38 cellular contexts compared by ENCODE assay signal in genomic region chr4:176222149-176222548, GRCh38. TPM values are rescaled to one million over a fixed set of nuclear protein-coding genes. Genes with fewer than 3 reads are reported as not detected.
"Had no signal": no experiment of that assay in that cellular context is flagged by ENCODE, and none has a peak within 500 bp of the region (broad histone marks: within the 10 kb centered on the region; RNA-seq: fewer than 3 reads in every experiment).

No MANE protein-coding gene starts in this region.

- H3K9me3 ChIP-seq: ascending aorta had no signal

- H3K36me3 ChIP-seq: ascending aorta, cardiac muscle cell had no signal

- H3K4me3 ChIP-seq: ascending aorta, cardiac muscle cell had no signal

- H3K27ac Mint-ChIP-seq: activated B cell treated with CpG ODN at 0.5 μM for 24 hours; activated CD4-positive, alpha-beta memory T cell treated with anti-CD3 and anti-CD28 coated beads for 36 hours; activated CD4-positive, alpha-beta T cell treated with anti-CD3 and anti-CD28 coated beads, Interleukin-2, amount 10 ng/mL, durations not matched to agents 24 days and 14 days; activated CD8-positive, alpha-beta T cell treated with anti-CD3 and anti-CD28 coated beads for 36 hours; activated naive CD4-positive, alpha-beta T cell treated with anti-CD3 and anti-CD28 coated beads for 36 hours; activated naive CD4-positive, alpha-beta T cell treated with anti-CD3 and anti-CD28 coated beads, Interleukin-2, amount 50 U/mL, for 72 hours; activated naive CD8-positive, alpha-beta T cell treated with anti-CD3 and anti-CD28 coated beads for 36 hours; activated T-cell treated with anti-CD3 and anti-CD28 coated beads, Interleukin-2, amount 50 U/mL, for 72 hours; activated T-helper 1 cell treated with anti-CD3 and anti-CD28 coated beads, Interleukin-12 subunit alpha, Interleukin-12 subunit beta, Interleukin-2, Interleukin-4 antibody, amounts not matched to agents 30 ng/mL and 10 ng/mL and 1 ng/mL, durations not matched to agents 14 hours and 24 hours and 36 hours; activated T-helper 17 cell treated with anti-CD3 and anti-CD28 coated beads, Interleukin-2, amount 50 U/mL, for 72 hours; brain; T-helper 1 cell treated with Interleukin-12 subunit alpha and Interleukin-12 subunit beta and Interleukin-4 antibody, amounts not matched to agents 30 μg/mL and 1 μg/mL, for 36 hours; T-helper 2 cell treated with Interferon-gamma antibody and Interleukin-4, amounts not matched to agents 5 μg/mL and 100 μg/mL, for 36 hours had no signal

- H3K27ac ChIP-seq: ascending aorta, cardiac muscle cell, VCaP had no signal

- H3K36me3 Mint-ChIP-seq: activated CD4-positive, alpha-beta memory T cell treated with anti-CD3 and anti-CD28 coated beads for 36 hours; activated naive CD4-positive, alpha-beta T cell treated with anti-CD3 and anti-CD28 coated beads, Interleukin-2, amount 50 U/mL, for 72 hours; activated naive CD8-positive, alpha-beta T cell treated with anti-CD3 and anti-CD28 coated beads for 36 hours; brain had no signal

- H3K27me3 ChIP-seq: ascending aorta, cardiac muscle cell had no signal

- H3K27me3 Mint-ChIP-seq: activated CD4-positive, alpha-beta T cell treated with anti-CD3 and anti-CD28 coated beads, Interleukin-2, amount 10 ng/mL, durations not matched to agents 24 days and 14 days had no signal

- H3K4me1 Mint-ChIP-seq: activated B cell treated with CpG ODN at 0.5 μM for 24 hours; activated CD4-positive, alpha-beta T cell treated with anti-CD3 and anti-CD28 coated beads, Interleukin-2, amount 10 ng/mL, durations not matched to agents 24 days and 14 days; activated naive CD8-positive, alpha-beta T cell treated with anti-CD3 and anti-CD28 coated beads for 36 hours; activated T-helper 17 cell treated with anti-CD3 and anti-CD28 coated beads, Interleukin-2, amount 50 U/mL, for 72 hours; brain; central memory CD8-positive, alpha-beta T cell had no signal

- ATAC-seq: activated CD8-positive, alpha-beta T cell treated with anti-CD3 and anti-CD28 coated beads for 36 hours; activated naive CD4-positive, alpha-beta T cell treated with anti-CD3 and anti-CD28 coated beads, Interleukin-2, amount 50 U/mL, for 72 hours; activated T-cell treated with anti-CD3 and anti-CD28 coated beads, Interleukin-2, amount 50 U/mL, for 4 hours; activated T-cell treated with anti-CD3 and anti-CD28 coated beads, Interleukin-2, amount 50 U/mL, for 72 hours; activated T-helper 17 cell treated with anti-CD3 and anti-CD28 coated beads, Interleukin-2, amount 50 U/mL, for 72 hours had no signal

- H3K4me1 ChIP-seq: ascending aorta had no signal

- DNase-seq: activated B cell treated with CpG ODN at 0.5 μM for 24 hours; activated CD4-positive, alpha-beta memory T cell treated with anti-CD3 and anti-CD28 coated beads for 36 hours; activated CD4-positive, alpha-beta T cell treated with anti-CD3 and anti-CD28 coated beads for 4 hours; activated CD4-positive, alpha-beta T cell treated with anti-CD3 and anti-CD28 coated beads, Interleukin-2, amount 10 ng/mL, durations not matched to agents 24 days and 14 days; activated CD4-positive, alpha-beta T cell treated with anti-CD3 and anti-CD28 coated beads, Interleukin-2, amount 50 U/mL, for 1 hour; activated CD4-positive, alpha-beta T cell treated with anti-CD3 and anti-CD28 coated beads, Interleukin-2, amount 50 U/mL, for 4 hours; activated CD4-positive, CD25-positive, alpha-beta regulatory T cell treated with anti-CD3 and anti-CD28 coated beads, Interleukin-2, amount 50 U/mL, for 72 hours; activated CD8-positive, alpha-beta memory T cell treated with anti-CD3 and anti-CD28 coated beads, Interleukin-2, amount 50 U/mL, for 4 hours; activated CD8-positive, alpha-beta T cell treated with anti-CD3 and anti-CD28 coated beads for 36 hours; activated effector memory CD4-positive, alpha-beta T cell treated with anti-CD3 and anti-CD28 coated beads, Interleukin-2, amount 50 U/mL, for 16 hours; activated gamma-delta T cell treated with Interleukin-2 at 50 U/mL for 16 hours; activated naive CD4-positive, alpha-beta T cell; activated naive CD4-positive, alpha-beta T cell treated with anti-CD3 and anti-CD28 coated beads for 36 hours; activated naive CD4-positive, alpha-beta T cell treated with anti-CD3 and anti-CD28 coated beads, Interleukin-2, amount 50 U/mL, for 16 hours; activated naive CD8-positive, alpha-beta T cell treated with anti-CD3 and anti-CD28 coated beads for 36 hours; activated T-cell treated with anti-CD3 and anti-CD28 coated beads for 4 hours; activated T-cell treated with anti-CD3 and anti-CD28 coated beads, Interleukin-2, amount 50 U/mL, for 1 hour; activated T-cell treated with anti-CD3 and anti-CD28 coated beads, Interleukin-2, amount 50 U/mL, for 4 hours; activated T-cell treated with anti-CD3 and anti-CD28 coated beads, Interleukin-2, amount 50 U/mL, for 72 hours; amygdala; anterior cingulate cortex; cerebellar nuclear complex; T-helper 1 cell; T-helper 2 cell; T-helper 9 cell had no signal

- H3K9me3 Mint-ChIP-seq: activated B cell treated with CpG ODN at 0.5 μM for 24 hours; activated CD4-positive, alpha-beta memory T cell treated with anti-CD3 and anti-CD28 coated beads for 36 hours; activated CD4-positive, alpha-beta T cell treated with anti-CD3 and anti-CD28 coated beads, Interleukin-2, amount 10 ng/mL, durations not matched to agents 24 days and 14 days; activated CD8-positive, alpha-beta T cell treated with anti-CD3 and anti-CD28 coated beads for 36 hours; activated naive CD4-positive, alpha-beta T cell treated with anti-CD3 and anti-CD28 coated beads for 36 hours; activated naive CD4-positive, alpha-beta T cell treated with anti-CD3 and anti-CD28 coated beads, Interleukin-2, amount 50 U/mL, for 72 hours; activated naive CD8-positive, alpha-beta T cell treated with anti-CD3 and anti-CD28 coated beads for 36 hours; activated T-cell treated with anti-CD3 and anti-CD28 coated beads, Interleukin-2, amount 50 U/mL, for 4 hours; activated T-cell treated with anti-CD3 and anti-CD28 coated beads, Interleukin-2, amount 50 U/mL, for 72 hours; activated T-helper 1 cell treated with anti-CD3 and anti-CD28 coated beads, Interleukin-12 subunit alpha, Interleukin-12 subunit beta, Interleukin-2, Interleukin-4 antibody, amounts not matched to agents 30 ng/mL and 10 ng/mL and 1 ng/mL, durations not matched to agents 14 hours and 24 hours and 36 hours; activated T-helper 17 cell treated with anti-CD3 and anti-CD28 coated beads, Interleukin-2, amount 50 U/mL, for 72 hours; brain; central memory CD8-positive, alpha-beta T cell; T-helper 1 cell treated with Interleukin-12 subunit alpha and Interleukin-12 subunit beta and Interleukin-4 antibody, amounts not matched to agents 30 μg/mL and 1 μg/mL, for 36 hours; T-helper 2 cell treated with Interferon-gamma antibody and Interleukin-4, amounts not matched to agents 5 μg/mL and 100 μg/mL, for 36 hours had no signal

- H3K4me3 Mint-ChIP-seq: activated B cell treated with CpG ODN at 0.5 μM for 24 hours; activated CD4-positive, alpha-beta memory T cell treated with anti-CD3 and anti-CD28 coated beads for 36 hours; activated CD4-positive, alpha-beta T cell treated with anti-CD3 and anti-CD28 coated beads, Interleukin-2, amount 10 ng/mL, durations not matched to agents 24 days and 14 days; activated CD8-positive, alpha-beta T cell treated with anti-CD3 and anti-CD28 coated beads for 36 hours; activated naive CD4-positive, alpha-beta T cell treated with anti-CD3 and anti-CD28 coated beads for 36 hours; activated naive CD8-positive, alpha-beta T cell treated with anti-CD3 and anti-CD28 coated beads for 36 hours; activated T-cell treated with anti-CD3 and anti-CD28 coated beads, Interleukin-2, amount 50 U/mL, for 4 hours; activated T-cell treated with anti-CD3 and anti-CD28 coated beads, Interleukin-2, amount 50 U/mL, for 72 hours; activated T-helper 1 cell treated with anti-CD3 and anti-CD28 coated beads, Interleukin-12 subunit alpha, Interleukin-12 subunit beta, Interleukin-2, Interleukin-4 antibody, amounts not matched to agents 30 ng/mL and 10 ng/mL and 1 ng/mL, durations not matched to agents 14 hours and 24 hours and 36 hours; activated T-helper 17 cell treated with anti-CD3 and anti-CD28 coated beads, Interleukin-2, amount 50 U/mL, for 72 hours; brain; central memory CD8-positive, alpha-beta T cell; T-helper 1 cell treated with Interleukin-12 subunit alpha and Interleukin-12 subunit beta and Interleukin-4 antibody, amounts not matched to agents 30 μg/mL and 1 μg/mL, for 36 hours; T-helper 2 cell treated with Interferon-gamma antibody and Interleukin-4, amounts not matched to agents 5 μg/mL and 100 μg/mL, for 36 hours had no signal

RNA-seq across cellular contexts. Expression of gene SPATA4, which starts 26.8 kb away (rescaled TPM):
- total RNA-seq: activated B cell treated with CpG ODN at 0.5 μM for 24 hours; activated CD4-positive, alpha-beta memory T cell treated with anti-CD3 and anti-CD28 coated beads for 36 hours; activated CD4-positive, alpha-beta T cell treated with anti-CD3 and anti-CD28 coated beads, Interleukin-2, amount 10 ng/mL, durations not matched to agents 24 days and 14 days; activated CD8-positive, alpha-beta memory T cell treated with anti-CD3 and anti-CD28 coated beads for 36 hours; activated CD8-positive, alpha-beta T cell treated with anti-CD3 and anti-CD28 coated beads for 36 hours; activated naive CD4-positive, alpha-beta T cell treated with anti-CD3 and anti-CD28 coated beads for 36 hours; activated naive CD8-positive, alpha-beta T cell treated with anti-CD3 and anti-CD28 coated beads for 36 hours; activated T-cell treated with anti-CD3 and anti-CD28 coated beads, Interleukin-2, amount 50 U/mL, for 4 hours; activated T-cell treated with anti-CD3 and anti-CD28 coated beads, Interleukin-2, amount 50 U/mL, for 72 hours; activated T-helper 1 cell treated with anti-CD3 and anti-CD28 coated beads, Interleukin-12 subunit alpha, Interleukin-12 subunit beta, Interleukin-2, Interleukin-4 antibody, amounts not matched to agents 30 ng/mL and 10 ng/mL and 1 ng/mL, durations not matched to agents 14 hours and 24 hours and 36 hours; activated T-helper 17 cell treated with anti-CD3 and anti-CD28 coated beads, Interleukin-2, amount 50 U/mL, for 72 hours; ascending aorta; chondrocyte had no signal

RNA-seq across cellular contexts. Expression of gene ASB5, which starts 46.9 kb away (rescaled TPM):
- total RNA-seq: activated B cell treated with CpG ODN at 0.5 μM for 24 hours; activated CD4-positive, alpha-beta memory T cell treated with anti-CD3 and anti-CD28 coated beads for 36 hours; activated CD4-positive, alpha-beta T cell treated with anti-CD3 and anti-CD28 coated beads, Interleukin-2, amount 10 ng/mL, durations not matched to agents 24 days and 14 days; activated CD8-positive, alpha-beta memory T cell treated with anti-CD3 and anti-CD28 coated beads for 36 hours; activated CD8-positive, alpha-beta T cell treated with anti-CD3 and anti-CD28 coated beads for 36 hours; activated naive CD4-positive, alpha-beta T cell treated with anti-CD3 and anti-CD28 coated beads for 36 hours; activated naive CD4-positive, alpha-beta T cell treated with anti-CD3 and anti-CD28 coated beads, Interleukin-2, amount 50 U/mL, for 72 hours; activated naive CD8-positive, alpha-beta T cell treated with anti-CD3 and anti-CD28 coated beads for 36 hours; activated T-cell treated with anti-CD3 and anti-CD28 coated beads, Interleukin-2, amount 50 U/mL, for 4 hours; activated T-cell treated with anti-CD3 and anti-CD28 coated beads, Interleukin-2, amount 50 U/mL, for 72 hours; activated T-helper 1 cell treated with anti-CD3 and anti-CD28 coated beads, Interleukin-12 subunit alpha, Interleukin-12 subunit beta, Interleukin-2, Interleukin-4 antibody, amounts not matched to agents 30 ng/mL and 10 ng/mL and 1 ng/mL, durations not matched to agents 14 hours and 24 hours and 36 hours; activated T-helper 17 cell treated with anti-CD3 and anti-CD28 coated beads, Interleukin-2, amount 50 U/mL, for 72 hours; ascending aorta; bronchial epithelial cell; cardiac muscle cell had no signal
